Comparison of ENCODE assay signal across 8 cellular contexts in genomic region chr11:63635762-63636465, GRCh38. TPM values are rescaled to one million over a fixed set of nuclear protein-coding genes. Genes with fewer than 3 reads are reported as not detected.
DNase-seq lines count a peak whose midpoint lies in the region; ATAC-seq and TF ChIP-seq lines count a peak whose summit lies in the region.

No MANE protein-coding gene starts in this region.

- DNase-seq in DMS53 treated with DMSO at 0.1 percent for 48 hours (lab: John Stamatoyannopoulos, UW; ENCODE audit: unreplicated experiment) (peak; percentile 28), KBM-7 (peak; percentile 74), Right ventricle myocardium superior (no peak), putamen (ENCODE audit: low spot score) (peak; percentile 73)
- peak; percentile 58 for DNase-seq in activated naive CD8-positive, alpha-beta T cell treated with anti-CD3 and anti-CD28 coated beads for 36 hours

- no peaks in the 10 kb centered on the region for H3K9me3 Mint-ChIP-seq in activated naive CD8-positive, alpha-beta T cell treated with anti-CD3 and anti-CD28 coated beads for 36 hours

- H3K4me3 Mint-ChIP-seq in activated naive CD8-positive, alpha-beta T cell treated with anti-CD3 and anti-CD28 coated beads for 36 hours, result no peak overlapping the region

- peaks cover 16% of the 10 kb centered on the region for H3K36me3 Mint-ChIP-seq in activated naive CD8-positive, alpha-beta T cell treated with anti-CD3 and anti-CD28 coated beads for 36 hours

- ATAC-seq in SK-N-SH treated with all-trans-retinoic acid at 6 μM for 48 hours (peak; percentile 90), Right ventricle myocardium superior (ENCODE audit: poor library complexity) (peak; percentile 81), GM21576 (IDR thresholded peaks at IDR 0.05; ENCODE audit: unreplicated experiment) (no peak), HG02642 (IDR thresholded peaks at IDR 0.05; ENCODE audit: poor library complexity, unreplicated experiment) (no peak)

- H3K4me1 Mint-ChIP-seq in activated naive CD8-positive, alpha-beta T cell treated with anti-CD3 and anti-CD28 coated beads for 36 hours, result peaks cover 17% of the 10 kb centered on the region

- intact Hi-C loops in Right ventricle myocardium superior (cut with DNase I), result loop anchor here (2.0 kb wide), 1 partner anchor 157 kb away; no protein-coding TSS in a partner anchor

- H3K27ac Mint-ChIP-seq in activated naive CD8-positive, alpha-beta T cell treated with anti-CD3 and anti-CD28 coated beads for 36 hours, result no peak overlapping the region

- in situ Hi-C loops in KBM-7 (cut with MboI; ENCODE audit: low pct_unique_long_range_greater_than_20kb, low sequenced_read_pairs), result no loop called here

- no peaks in the 10 kb centered on the region for H3K27me3 Mint-ChIP-seq in activated naive CD8-positive, alpha-beta T cell treated with anti-CD3 and anti-CD28 coated beads for 36 hours

TF ChIP-seq in SK-N-SH treated with all-trans-retinoic acid at 6 μM for 48 hours, 23 proteins besides CTCF, POLR2A, EP300 and RAD21:
- no peak for TF ChIP-seq ZNF565 (CRISPR knock-in tag; conservative IDR thresholded peaks at IDR 0.05; ENCODE audit: low read depth)
- no peak for TF ChIP-seq ARNTL (CRISPR knock-in tag; IDR thresholded peaks at IDR 0.05; ENCODE audit: borderline replicate concordance, low read depth)
- TF ChIP-seq BACH2 (CRISPR knock-in tag; IDR thresholded peaks at IDR 0.05; ENCODE audit: borderline replicate concordance), result no peak
- no peak for TF ChIP-seq CSRNP3 (CRISPR knock-in tag; IDR thresholded peaks at IDR 0.05)
- no peak for TF ChIP-seq TOX (CRISPR knock-in tag; IDR thresholded peaks at IDR 0.05; ENCODE audit: borderline replicate concordance)
- TF ChIP-seq CREB5 (CRISPR knock-in tag; IDR thresholded peaks at IDR 0.05; ENCODE audit: low read depth), result no peak
- TF ChIP-seq ZNF8 (CRISPR knock-in tag; IDR thresholded peaks at IDR 0.05), result no peak
- TF ChIP-seq ZFP3 (CRISPR knock-in tag; IDR thresholded peaks at IDR 0.05), result no peak
- TF ChIP-seq GLIS3 (CRISPR knock-in tag; IDR thresholded peaks at IDR 0.05), result no peak
- TF ChIP-seq ZC3H10 (CRISPR knock-in tag; IDR thresholded peaks at IDR 0.05), result no peak
- no peak for TF ChIP-seq PPARA (CRISPR knock-in tag; IDR thresholded peaks at IDR 0.05; ENCODE audit: borderline replicate concordance)
- TF ChIP-seq RARB (CRISPR knock-in tag; IDR thresholded peaks at IDR 0.05), result no peak
- no peak for TF ChIP-seq ZNF70 (CRISPR knock-in tag; IDR thresholded peaks at IDR 0.05)
- no peak for TF ChIP-seq ESRRG (CRISPR knock-in tag; IDR thresholded peaks at IDR 0.05)
- TF ChIP-seq ISL1 (CRISPR knock-in tag; IDR thresholded peaks at IDR 0.05), result no peak
- no peak for TF ChIP-seq OSR1 (CRISPR knock-in tag; IDR thresholded peaks at IDR 0.05)
- TF ChIP-seq TCF4 (CRISPR knock-in tag; IDR thresholded peaks at IDR 0.05; ENCODE audit: borderline replicate concordance), result no peak
- no peak for TF ChIP-seq SNAI2 (CRISPR knock-in tag; IDR thresholded peaks at IDR 0.05)
- TF ChIP-seq POU6F1 (CRISPR knock-in tag; IDR thresholded peaks at IDR 0.05; ENCODE audit: borderline replicate concordance, low read depth), result no peak
- TF ChIP-seq ZFP30 (CRISPR knock-in tag; IDR thresholded peaks at IDR 0.05), result no peak

RNA-seq across cellular contexts. Expression of gene PLAAT3, which starts 21.7 kb away (rescaled TPM):
- total RNA-seq in activated naive CD8-positive, alpha-beta T cell treated with anti-CD3 and anti-CD28 coated beads for 36 hours, result 1 to 10 TPM; 6.0 to 6.5 TPM
- 169 TPM for total RNA-seq in Right ventricle myocardium superior

RNA-seq across cellular contexts. Expression of gene ATL3, which starts 35.3 kb away (rescaled TPM):
- total RNA-seq in activated naive CD8-positive, alpha-beta T cell treated with anti-CD3 and anti-CD28 coated beads for 36 hours, result 10 to 100 TPM; 20.9 to 23.2 TPM
- 12.8 TPM for total RNA-seq in Right ventricle myocardium superior

RNA-seq across cellular contexts. Expression of gene RTN3, which starts 45.4 kb away (rescaled TPM):
- 10 to 100 TPM; 30.4 to 33.5 TPM for total RNA-seq in activated naive CD8-positive, alpha-beta T cell treated with anti-CD3 and anti-CD28 coated beads for 36 hours
- 41.2 TPM for total RNA-seq in Right ventricle myocardium superior

Comparison
In these comparisons a context has a peak if more than half of its experiments do, and no peak if none do; other contexts are left out.
1. ATAC-seq: peak in SK-N-SH treated with all-trans-retinoic acid at 6 μM for 48 hours (single experiment) and Right ventricle myocardium superior (single experiment); none in GM21576 (single experiment) and HG02642 (single experiment).
2. RNA of gene PLAAT3, which starts 21.7 kb away (total RNA-seq): 169 TPM in Right ventricle myocardium superior (single experiment); 6.0 to 6.5 TPM in activated naive CD8-positive, alpha-beta T cell treated with anti-CD3 and anti-CD28 coated beads for 36 hours; every median in the first group is over 10 times any median in the second.